ENCODE assay signal across 22 cellular contexts in genomic region chr10:102740229-102740628, GRCh38.
"Had no signal": no experiment of that assay in that cellular context is flagged by ENCODE, and none has a peak within 500 bp of the region (broad histone marks: within the 10 kb centered on the region; RNA-seq: fewer than 3 reads in every experiment).

No MANE protein-coding gene starts in this region.

- H3K27ac ChIP-seq: brain microvascular endothelial cell, cardiac muscle cell, SJSA1 had no signal

- DNase-seq: activated CD4-positive, alpha-beta T cell treated with anti-CD3 and anti-CD28 coated beads for 48 hours; activated CD4-positive, alpha-beta T cell treated with anti-CD3 and anti-CD28 coated beads, Interleukin-2, amount 50 U/mL, for 48 hours; activated CD4-positive, CD25-positive, alpha-beta regulatory T cell treated with anti-CD3 and anti-CD28 coated beads, Interleukin-2, amount 50 U/mL, for 72 hours; activated effector memory CD4-positive, alpha-beta T cell treated with anti-CD3 and anti-CD28 coated beads, Interleukin-2, amount 50 U/mL, for 16 hours; activated naive CD4-positive, alpha-beta T cell treated with anti-CD3 and anti-CD28 coated beads, Interleukin-2, amount 10 ng/mL, durations not matched to agents 7 days and 5 days; activated T-cell treated with anti-CD3 and anti-CD28 coated beads, Interleukin-2, amount 50 U/mL, for 4 hours; brain microvascular endothelial cell; Kasumi-1; MV-4-11; NCI-H1092 treated with DMSO at 0.1 percent for 48 hours; NCI-H1417 treated with DMSO at 0.1 percent for 48 hours; NCI-H1694; NCI-H2029 treated with DMSO at 0.1 percent for 48 hours; NCI-H345; NCI-H510A treated with DMSO at 0.1 percent for 48 hours; NCI-H69; PC-3; SHP77 had no signal

- ATAC-seq: activated T-cell treated with anti-CD3 and anti-CD28 coated beads, Interleukin-2, amount 50 U/mL, for 4 hours; PC-3; SK-N-SH treated with all-trans-retinoic acid at 6 μM for 48 hours had no signal

- H3K27me3 ChIP-seq: brain microvascular endothelial cell, cardiac muscle cell, SJSA1 had no signal

- H3K4me3 ChIP-seq: cardiac muscle cell, SJSA1 had no signal

- H3K27ac Mint-ChIP-seq: activated naive CD4-positive, alpha-beta T cell treated with anti-CD3 and anti-CD28 coated beads, Interleukin-2, amount 10 ng/mL, durations not matched to agents 7 days and 5 days; T-helper 1 cell treated with Interleukin-12 subunit alpha and Interleukin-12 subunit beta and Interleukin-4 antibody, amounts not matched to agents 30 μg/mL and 1 μg/mL, for 36 hours had no signal

- H3K4me3 Mint-ChIP-seq: activated naive CD4-positive, alpha-beta T cell treated with anti-CD3 and anti-CD28 coated beads, Interleukin-2, amount 10 ng/mL, durations not matched to agents 7 days and 5 days; activated T-cell treated with anti-CD3 and anti-CD28 coated beads, Interleukin-2, amount 50 U/mL, for 4 hours; T-helper 1 cell treated with Interleukin-12 subunit alpha and Interleukin-12 subunit beta and Interleukin-4 antibody, amounts not matched to agents 30 μg/mL and 1 μg/mL, for 36 hours had no signal
